Comparison of ENCODE assay signal across 7 cellular contexts in genomic region chr3:39103324-39103693, GRCh38. TPM values are rescaled to one million over a fixed set of nuclear protein-coding genes. Genes with fewer than 3 reads are reported as not detected.
DNase-seq lines count a peak whose midpoint lies in the region; ATAC-seq and TF ChIP-seq lines count a peak whose summit lies in the region.
"Had no signal": no experiment of that assay in that cellular context is flagged by ENCODE, and none has a peak within 500 bp of the region (broad histone marks: within the 10 kb centered on the region; RNA-seq: fewer than 3 reads in every experiment).

No MANE protein-coding gene starts in this region.

- no peak for ATAC-seq in GM18867 (IDR thresholded peaks at IDR 0.05; ENCODE audit: unreplicated experiment)
- ATAC-seq: left lobe of liver had no signal

- H3K27me3 ChIP-seq in mucosa of stomach (ENCODE audit: control insufficient read depth, insufficient read depth, low read length) = no peaks in the 10 kb centered on the region

- in situ Hi-C loops in G401 (cut with HindIII; ENCODE audit: low sequenced_read_pairs) = loop anchor here (25.0 kb wide), 1 partner anchor 184 kb away; the partner anchor contains the start of gene CX3CR1

- peak overlapping the region; percentile 43 for H3K27ac ChIP-seq in RWPE1

- DNase-seq in RWPE1 (ENCODE audit: low spot score) = no peak
- DNase-seq in G401 (ENCODE audit: low spot score) = no peak
- no peak for DNase-seq in NCI-H2029 (lab: John Stamatoyannopoulos, UW)

- no peak overlapping the region for H3K4me3 ChIP-seq in mucosa of stomach (ENCODE audit: low read length)

- no peaks in the 10 kb centered on the region for H3K9me3 ChIP-seq in mucosa of stomach (ENCODE audit: control insufficient read depth, low read length)

- peaks cover 25% of the 10 kb centered on the region for H3K36me3 ChIP-seq in mucosa of stomach (ENCODE audit: control insufficient read depth, insufficient read depth, low read length)

- CTCF ChIA-PET in RWPE1 (lab: Yijun Ruan, JAX) = no interaction called here

- peak overlapping the region; percentile 24 for H3K9ac ChIP-seq in mucosa of stomach (ENCODE audit: low read length)

- POLR2A ChIA-PET in RWPE1 (lab: Yijun Ruan, JAX; ENCODE audit: low non-redundant PET) = no interaction called here

- TF ChIP-seq CTCF in GM12873 (IDR thresholded peaks at IDR 0.05; ENCODE audit: insufficient read depth, low read depth, low read length, missing control alignments) (peak; percentile 41), RWPE1 (conservative IDR thresholded peaks at IDR 0.05; ENCODE audit: low read depth) (no peak)

- H3K4me1 ChIP-seq in mucosa of stomach (ENCODE audit: control insufficient read depth, insufficient read depth, low read length) = peaks cover 38% of the 10 kb centered on the region

RNA-seq across cellular contexts. Expression of gene GORASP1, which starts 4.1 kb away (rescaled TPM):
- total RNA-seq in G401 (2014; rRNA removed; shearing (Covaris generic)) = 28.2 and 37.3 TPM in 2 replicates

RNA-seq across cellular contexts. Expression of gene TTC21A, which starts 4.2 kb away (rescaled TPM):
- 1.2 and 4.8 TPM in 2 replicates for total RNA-seq in G401 (2014; rRNA removed; shearing (Covaris generic))

RNA-seq across cellular contexts. Expression of gene CSRNP1, which starts 50.1 kb away (rescaled TPM):
- 21.5 and 29.1 TPM in 2 replicates for total RNA-seq in G401 (2014; rRNA removed; shearing (Covaris generic))

RNA-seq across cellular contexts. Expression of gene WDR48, which starts 51.5 kb away (rescaled TPM):
- total RNA-seq in G401 (2014; rRNA removed; shearing (Covaris generic)) = 21.2 and 27.1 TPM in 2 replicates

RNA-seq across cellular contexts. Expression of gene SCN11A, which starts 51.6 kb away (rescaled TPM):
- not detected in 2 replicates for total RNA-seq in G401 (2014; rRNA removed; shearing (Covaris generic))
